In genomic region chr19:19900574-19901444, GRCh38 we compare ENCODE assay signal across 1 cellular context.
TF ChIP-seq lines count a peak whose summit lies in the region.

Gene ZNF93 (plus strand): TSS chr19:19900946. CDS start chr19:19901089, 143 bp downstream.

TF ChIP-seq in SK-N-SH, 30 proteins besides CTCF, POLR2A, EP300 and RAD21 (continued from another document):
- TF ChIP-seq, protein P1, sequence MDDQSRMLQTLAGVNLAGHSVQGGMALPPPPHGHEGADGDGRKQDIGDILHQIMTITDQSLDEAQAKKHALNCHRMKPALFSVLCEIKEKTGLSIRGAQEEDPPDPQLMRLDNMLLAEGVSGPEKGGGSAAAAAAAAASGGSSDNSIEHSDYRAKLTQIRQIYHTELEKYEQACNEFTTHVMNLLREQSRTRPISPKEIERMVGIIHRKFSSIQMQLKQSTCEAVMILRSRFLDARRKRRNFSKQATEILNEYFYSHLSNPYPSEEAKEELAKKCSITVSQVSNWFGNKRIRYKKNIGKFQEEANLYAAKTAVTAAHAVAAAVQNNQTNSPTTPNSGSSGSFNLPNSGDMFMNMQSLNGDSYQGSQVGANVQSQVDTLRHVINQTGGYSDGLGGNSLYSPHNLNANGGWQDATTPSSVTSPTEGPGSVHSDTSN (IDR thresholded peaks at IDR 0.05): peak; percentile 96
- peak; percentile 56 for TF ChIP-seq IRF3 (IDR thresholded peaks at IDR 0.05; ENCODE audit: low read depth, low read length)
- peak; percentile 84; the same call in 1 of the 2 replicates for TF ChIP-seq SIN3A (IDR thresholded peaks at IDR 0.05; ENCODE audit: borderline replicate concordance, low read depth, low read length)
- TF ChIP-seq JUND (IDR thresholded peaks at IDR 0.05): no peak
- TF ChIP-seq, protein P2, sequence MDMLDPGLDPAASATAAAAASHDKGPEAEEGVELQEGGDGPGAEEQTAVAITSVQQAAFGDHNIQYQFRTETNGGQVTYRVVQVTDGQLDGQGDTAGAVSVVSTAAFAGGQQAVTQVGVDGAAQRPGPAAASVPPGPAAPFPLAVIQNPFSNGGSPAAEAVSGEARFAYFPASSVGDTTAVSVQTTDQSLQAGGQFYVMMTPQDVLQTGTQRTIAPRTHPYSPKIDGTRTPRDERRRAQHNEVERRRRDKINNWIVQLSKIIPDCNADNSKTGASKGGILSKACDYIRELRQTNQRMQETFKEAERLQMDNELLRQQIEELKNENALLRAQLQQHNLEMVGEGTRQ (IDR thresholded peaks at IDR 0.05; ENCODE audit: borderline replicate concordance, low read depth, low read length): peak; percentile 68
- no peak for TF ChIP-seq TEAD4 (IDR thresholded peaks at IDR 0.05; ENCODE audit: borderline replicate concordance, insufficient read depth)
- TF ChIP-seq TAF1 (IDR thresholded peaks at IDR 0.05; ENCODE audit: borderline replicate concordance, low read depth, low read length): peak; percentile 60
- TF ChIP-seq FOXJ3 (CRISPR knock-in tag; IDR thresholded peaks at IDR 0.05): no peak
- TF ChIP-seq NRF1 (IDR thresholded peaks at IDR 0.05; ENCODE audit: low read depth, low read length): peak; percentile 22; the same call in 1 of the 2 replicates
- TF ChIP-seq CHD2 (IDR thresholded peaks at IDR 0.05; ENCODE audit: low read length, partially characterized antibody): peak; percentile 51
- no peak for TF ChIP-seq MEF2A (IDR thresholded peaks at IDR 0.05; ENCODE audit: borderline replicate concordance, low read depth)
- TF ChIP-seq REST (IDR thresholded peaks at IDR 0.05; ENCODE audit: low read depth, low read length): no peak
- peak; percentile 77 for TF ChIP-seq POLR2AphosphoS5 (IDR thresholded peaks at IDR 0.05; ENCODE audit: low read depth, low read length)
- no peak for TF ChIP-seq RCOR1 (IDR thresholded peaks at IDR 0.05; ENCODE audit: low read length)
- TF ChIP-seq RFX5 (IDR thresholded peaks at IDR 0.05; ENCODE audit: low read length): peak; percentile 46; the same call in 1 of the 2 replicates
- no peak for TF ChIP-seq FOXM1 (IDR thresholded peaks at IDR 0.05; ENCODE audit: low read depth)
- no peak for TF ChIP-seq EZH2phosphoT487 (IDR thresholded peaks at IDR 0.05; ENCODE audit: borderline replicate concordance, low read depth)
- TF ChIP-seq USF1 (IDR thresholded peaks at IDR 0.05; ENCODE audit: borderline replicate concordance, low read depth): peak; percentile 87; the same call in 1 of the 2 replicates
- no peak for TF ChIP-seq TCF12 (IDR thresholded peaks at IDR 0.05)
- no peak for TF ChIP-seq FOSL2 (IDR thresholded peaks at IDR 0.05; ENCODE audit: borderline replicate concordance, low read depth)
- TF ChIP-seq SMC3 (IDR thresholded peaks at IDR 0.05; ENCODE audit: low read depth, low read length): no peak
